ENCODE assay signal across 8 cellular contexts in genomic region chr3:183178833-183179549, GRCh38. TPM values are rescaled to one million over a fixed set of nuclear protein-coding genes. Genes with fewer than 3 reads are reported as not detected.
DNase-seq lines count a peak whose midpoint lies in the region; ATAC-seq and TF ChIP-seq lines count a peak whose summit lies in the region.

No MANE protein-coding gene starts in this region.

- peak overlapping the region in 1 of 2 donors; percentile 5 for H3K27ac ChIP-seq in uterus

- peaks cover 20% of the 10 kb centered on the region for H3K27me3 Mint-ChIP-seq in glutamatergic neuron (ENCODE audit: unreplicated experiment)
- H3K27me3 Mint-ChIP-seq in osteocyte (ENCODE audit: unreplicated experiment): peaks cover 18% of the 10 kb centered on the region

- H3K9me3 Mint-ChIP-seq in glutamatergic neuron (ENCODE audit: unreplicated experiment) (peaks cover 1% of the 10 kb centered on the region), osteocyte (ENCODE audit: unreplicated experiment) (no peaks in the 10 kb centered on the region)

- H3K4me1 ChIP-seq in uterus: peaks cover 0 to 6% of the 10 kb centered on the region in 2 donors

- ATAC-seq in GM19455 (IDR thresholded peaks at IDR 0.05; ENCODE audit: unreplicated experiment): peak; percentile 66

- peak overlapping the region; percentile 82 for H3K4me3 Mint-ChIP-seq in glutamatergic neuron (ENCODE audit: unreplicated experiment)
- peak overlapping the region; percentile 80 for H3K4me3 Mint-ChIP-seq in osteocyte (ENCODE audit: unreplicated experiment)

- H3K27ac Mint-ChIP-seq in glutamatergic neuron (ENCODE audit: unreplicated experiment) (no peak overlapping the region), osteocyte (ENCODE audit: unreplicated experiment) (no peak overlapping the region)

- TF ChIP-seq CTCF in glutamatergic neuron (IDR thresholded peaks at IDR 0.05; ENCODE audit: partially characterized antibody, unreplicated experiment) (no peak), osteocyte (IDR thresholded peaks at IDR 0.05) (peak; percentile 48), uterus (IDR thresholded peaks at IDR 0.05) (no peak)

- no peaks in the 10 kb centered on the region for H3K36me3 ChIP-seq in uterus

- H3K9me3 ChIP-seq in uterus: no peaks in the 10 kb centered on the region

- H3K4me3 ChIP-seq in uterus: peak overlapping the region; percentile 38 to 44

- H3K4me1 Mint-ChIP-seq in glutamatergic neuron (ENCODE audit: low read depth, unreplicated experiment) (peaks cover 1% of the 10 kb centered on the region), osteocyte (ENCODE audit: unreplicated experiment) (peaks cover 10% of the 10 kb centered on the region)

- H3K27me3 ChIP-seq in uterus: no peaks in the 10 kb centered on the region

- intact Hi-C loops in uterus (cut with DNase I; ENCODE audit: low total_unique reads): no loop called here

- DNase-seq in 8988T (peak; percentile 75), NCI-H2171 (lab: John Stamatoyannopoulos, UW) (peak; percentile 15), glutamatergic neuron (peak; percentile 61), osteocyte (ENCODE audit: extremely low spot score, unreplicated experiment) (no peak), uterus (peak; percentile 20 to 35), dedifferentiated amniotic fluid mesenchymal stem cell (ENCODE audit: extremely low spot score) (no peak)
- DNase-seq in activated naive CD4-positive, alpha-beta T cell (lab: John Stamatoyannopoulos, UW): peak in 3 of 4 experiments; percentile 6 to 36 (median 7)

- no peaks in the 10 kb centered on the region for H3K36me3 Mint-ChIP-seq in glutamatergic neuron (ENCODE audit: unreplicated experiment)
- H3K36me3 Mint-ChIP-seq in osteocyte (ENCODE audit: unreplicated experiment): no peaks in the 10 kb centered on the region

- TF ChIP-seq POLR2A in uterus (IDR thresholded peaks at IDR 0.05): no peak

RNA-seq across cellular contexts. Expression of gene LAMP3, which starts 16.5 kb away (rescaled TPM):
- total RNA-seq in glutamatergic neuron (ENCODE audit: unreplicated experiment): 1.4 TPM
- 2.3 and 2.9 TPM in 2 replicates for total RNA-seq in osteocyte
- under 1 TPM in 1 of 4 donors, not detected in 3; 0.28 TPM for total RNA-seq in uterus

Comparison
In these comparisons a context has a peak if more than half of its experiments do, and no peak if none do; other contexts are left out.
1. DNase-seq: peak in 8988T (single experiment), NCI-H2171 (single experiment), activated naive CD4-positive, alpha-beta T cell (3 of 4), glutamatergic neuron (single experiment) and uterus (2 of 2); none in osteocyte (single experiment) and dedifferentiated amniotic fluid mesenchymal stem cell (single experiment).